In the genomic region with DNA sequence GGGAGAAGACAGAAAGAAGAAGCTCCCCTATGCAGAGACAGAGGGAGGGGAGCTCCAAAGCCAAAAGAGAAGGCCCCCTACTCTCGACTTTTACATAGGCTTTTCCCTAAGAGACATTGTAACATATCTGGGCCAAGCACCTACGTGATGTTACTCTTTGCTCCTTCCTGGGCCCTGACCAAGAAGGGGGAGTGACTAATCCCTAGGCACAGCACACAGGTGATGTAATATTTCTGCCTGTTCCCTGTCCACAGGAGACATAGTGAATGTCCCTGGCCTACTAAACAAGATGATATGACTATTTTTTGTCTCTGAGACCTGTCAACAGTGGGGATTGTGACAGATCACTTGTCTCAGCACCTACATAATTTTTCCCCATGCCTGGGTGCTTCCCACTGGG, we compare ENCODE assay signal across 21 cellular contexts. TPM values are rescaled to one million over a fixed set of nuclear protein-coding genes. Genes with fewer than 3 reads are reported as not detected.
DNase-seq lines count a peak whose midpoint lies in the region; ATAC-seq, FAIRE-seq and TF ChIP-seq lines count a peak whose summit lies in the region.
"Had no signal": no experiment of that assay in that cellular context is flagged by ENCODE, and none has a peak within 500 bp of the region (broad histone marks: within the 10 kb centered on the region; RNA-seq: fewer than 3 reads in every experiment).

No MANE protein-coding gene starts in this region.

- H3K27me3 Mint-ChIP-seq in type B pancreatic cell: no peaks in the 10 kb centered on the region
- H3K27me3 Mint-ChIP-seq: CD4-positive, alpha-beta T cell had no signal

- 90% methylated on average over 2 of the region's 2 CpGs for WGBS in HepG2 (ENCODE audit: low lambda C conversion rate)

- peak overlapping the region; percentile 29 for H3K27ac Mint-ChIP-seq in type B pancreatic cell
- H3K27ac Mint-ChIP-seq: CD4-positive, alpha-beta T cell had no signal

- H3K27me3 ChIP-seq in bronchial epithelial cell (ENCODE audit: control insufficient read depth, insufficient read depth, low read length) (no peaks in the 10 kb centered on the region), HepG2 (ENCODE audit: control insufficient read depth in 1 of 2, insufficient read depth in 2 of 2, low read length in 2 of 2) (no peaks in the 10 kb centered on the region)
- H3K27me3 ChIP-seq: BE2C had no signal

- no peak for TF ChIP-seq EP300 in HepG2 (IDR thresholded peaks at IDR 0.05; ENCODE audit: low read depth in 2 of 2, low read length in 2 of 2)
- TF ChIP-seq EP300 in HepG2 (CRISPR knock-in tag; IDR thresholded peaks at IDR 0.05; ENCODE audit: borderline replicate concordance): no peak

- H3K4me2 ChIP-seq in HepG2 (ENCODE audit: low read depth, low read length): no peak overlapping the region

- H3K9me3 ChIP-seq in HepG2 (ENCODE audit: low read length): no peaks in the 10 kb centered on the region
- H3K9me3 ChIP-seq: BE2C, Caco-2, HAP-1 had no signal

- peaks cover 2% of the 10 kb centered on the region for H3K36me3 ChIP-seq in bronchial epithelial cell (ENCODE audit: control insufficient read depth, insufficient read depth, low read length)
- peaks cover 8 to 14% of the 10 kb centered on the region in 2 experiments; a peak in 4 of 5 replicates for H3K36me3 ChIP-seq in HepG2 (replicated peaks in 1 of 2; ENCODE audit: control insufficient read depth in 1 of 2, insufficient read depth in 2 of 2, low read length in 2 of 2)

- CTCF ChIA-PET in HepG2 (lab: Yijun Ruan, JAX; ENCODE audit: low intra/inter-chr PET ratio, low total read pairs): no interaction called here

- H3K27ac ChIP-seq in epithelial cell of prostate: peak overlapping the region; percentile 39
- H3K27ac ChIP-seq in HepG2 (ENCODE audit: extremely low read length, insufficient read depth, low read length): no peak overlapping the region
- H3K27ac ChIP-seq: GM23248, HL-60 had no signal

- H3K36me3 Mint-ChIP-seq in type B pancreatic cell: peaks cover 60% of the 10 kb centered on the region

- no TSS peak for BruUV-seq in HepG2 (replicated peaks; lab: Mats Ljungman, UMichigan)

- ATAC-seq in HepG2 (peak; percentile 49; the same call in 2 of the 3 replicates), HG03139 (IDR thresholded peaks at IDR 0.05; ENCODE audit: unreplicated experiment) (no peak)

- H2AFZ ChIP-seq in HepG2 (ENCODE audit: low read length): no peak overlapping the region
- H2AFZ ChIP-seq: GM23248 had no signal

- H3K4me1 Mint-ChIP-seq in type B pancreatic cell (ENCODE audit: unreplicated experiment): peaks cover 6% of the 10 kb centered on the region

- H3K9ac ChIP-seq in HepG2 (ENCODE audit: insufficient read depth, low read depth, low read length): no peak overlapping the region
- H3K9ac ChIP-seq: GM23248 had no signal

- no peaks in the 10 kb centered on the region for H4K20me1 ChIP-seq in HepG2 (ENCODE audit: insufficient read depth, low read length)

- intact Hi-C loops in HepG2 (cut with micrococcal nuclease; ENCODE audit: unreplicated experiment): no loop called here

- H3K4me3 Mint-ChIP-seq in type B pancreatic cell: no peak overlapping the region
- H3K4me3 Mint-ChIP-seq: CD4-positive, alpha-beta T cell had no signal

- in situ Hi-C loops in HepG2 (cut with HindIII; ENCODE audit: extremely low pct_ligation_motif_present, low pct_unique_long_range_greater_than_20kb): no loop called here

- H3K4me3 ChIP-seq in bronchial epithelial cell (ENCODE audit: low read depth, low read length): no peak overlapping the region
- no peak overlapping the region for H3K4me3 ChIP-seq in HepG2 (replicated peaks in 1 of 3; ENCODE audit: insufficient read depth in 1 of 3, low read depth in 2 of 3, low read length in 3 of 3)
- H3K4me3 ChIP-seq: GM23248, HAP-1 had no signal

- no peak for FAIRE-seq in bronchial epithelial cell (lab: Jason Lieb, UNC)
- FAIRE-seq in HepG2 (lab: Jason Lieb, UNC): no peak
- FAIRE-seq: A204.1, D721Med, G401.6, GM12891, GM19239 had no signal

- TF ChIP-seq CTCF in bronchial epithelial cell (IDR thresholded peaks at IDR 0.05; ENCODE audit: insufficient read depth, low read length, severe bottlenecking) (no peak), HepG2 (CRISPR knock-in tag; IDR thresholded peaks at IDR 0.05) (no peak), type B pancreatic cell (conservative IDR thresholded peaks at IDR 0.05) (no peak)

- no peaks in the 10 kb centered on the region for H3K4me1 ChIP-seq in HepG2 (ENCODE audit: insufficient read depth, low read length)
- H3K4me1 ChIP-seq: Caco-2, HAP-1 had no signal

- no peaks in the 10 kb centered on the region for H3K79me2 ChIP-seq in HepG2 (ENCODE audit: insufficient read depth, low read length)

- TF ChIP-seq POLR2A in HepG2 (IDR thresholded peaks at IDR 0.05; ENCODE audit: insufficient read depth in 1 of 2, low read depth in 2 of 2, low read length in 2 of 2): no peak

- peaks cover 16% of the 10 kb centered on the region for H3K9me3 Mint-ChIP-seq in type B pancreatic cell

- no peak for TF ChIP-seq RAD21 in HepG2 (CRISPR knock-in tag; IDR thresholded peaks at IDR 0.05)

- POLR2A ChIA-PET in HepG2 (lab: Yijun Ruan, JAX): no interaction called here

- peak; percentile 58 for DNase-seq in bronchial epithelial cell (ENCODE audit: low read depth)
- no peak for DNase-seq in epithelial cell of prostate (ENCODE audit: low read depth, low spot score)
- no peak for DNase-seq in HepG2 (ENCODE audit: low spot score)
- no peak for DNase-seq in type B pancreatic cell (ENCODE audit: extremely low spot score, unreplicated experiment)
- DNase-seq in dedifferentiated amniotic fluid mesenchymal stem cell (ENCODE audit: extremely low spot score): no peak
- no peak for DNase-seq in MV-4-11 (lab: John Stamatoyannopoulos, UW)
- DNase-seq: ACHN; BE2C; C1 segment of cervical spinal cord; Caco-2; CD4-positive, alpha-beta T cell; GM23248; IMR-90 had no signal

TF ChIP-seq in HepG2, 621 proteins besides CTCF, POLR2A, EP300 and RAD21:
- no peak for TF ChIP-seq BRD4 (CRISPR knock-in tag; IDR thresholded peaks at IDR 0.05)
- TF ChIP-seq ZMYM2 (CRISPR knock-in tag; IDR thresholded peaks at IDR 0.05): no peak
- no peak for TF ChIP-seq PHF5A (CRISPR knock-in tag; IDR thresholded peaks at IDR 0.05; ENCODE audit: low read depth, unreplicated experiment)
- no peak for TF ChIP-seq KDM6A (CRISPR knock-in tag; IDR thresholded peaks at IDR 0.05; ENCODE audit: low read depth)
- TF ChIP-seq RFX1 (IDR thresholded peaks at IDR 0.05): no peak
- no peak for TF ChIP-seq ZBTB20 (CRISPR knock-in tag; IDR thresholded peaks at IDR 0.05; ENCODE audit: borderline replicate concordance, low read depth)
- peak; percentile 21; the same call in 1 of the 2 replicates for TF ChIP-seq FOSL2 (CRISPR knock-in tag; IDR thresholded peaks at IDR 0.05)

RNA-seq across cellular contexts. Expression of gene ZNF254, which starts 15.9 kb away (rescaled TPM):
- total RNA-seq in bronchial epithelial cell (7.4 and 9.6 TPM in 2 replicates), HepG2 (2016; rRNA removed; fragmentation: Illumina TruSeq; extraction: Trizol) (4.6 and 5.6 TPM in 2 replicates), type B pancreatic cell (ENCODE audit: low replicate concordance) (21.1 and 29.9 TPM in 2 replicates)
- total RNA-seq in HepG2 (2016; cell fraction: cytosol; rRNA removed; fragmentation: Illumina TruSeq; extraction: Trizol; ENCODE audit: low read depth): 2.2 and 2.3 TPM in 2 replicates
- total RNA-seq in HepG2 (2016; cell fraction: insoluble cytoplasmic fraction; rRNA removed; fragmentation: Illumina TruSeq; extraction: Trizol): 4.0 and 5.4 TPM in 2 replicates
- total RNA-seq in HepG2 (2016; cell fraction: membrane; rRNA removed; fragmentation: Illumina TruSeq; extraction: Trizol): 1.9 and 2.5 TPM in 2 replicates
- 9.6 and 9.7 TPM in 2 replicates for total RNA-seq in HepG2 (2016; cell fraction: nucleus; rRNA removed; fragmentation: Illumina TruSeq; extraction: Trizol)
- 2.6 TPM in 2 replicates for polyA plus RNA-seq in HepG2 (2011; rRNA removed)
- polyA plus RNA-seq in HepG2 (2011; cell fraction: cytosol; rRNA removed): 0.68 and 1.6 TPM in 2 replicates
- polyA plus RNA-seq in HepG2 (2011; cell fraction: nucleus; rRNA removed): 1.6 and 2.1 TPM in 2 replicates
- 3.7 and 4.1 TPM in 2 replicates for polyA plus RNA-seq in HepG2 (2012)
- 0.17 and 0.38 TPM in 2 replicates for polyA plus RNA-seq in HepG2 (2016; cell fraction: cytosol; fragmentation: Illumina TruSeq; extraction: Trizol; ENCODE audit: low read depth)
- 6.1 and 6.6 TPM in 2 replicates for polyA plus RNA-seq in HepG2 (2016; cell fraction: insoluble cytoplasmic fraction; fragmentation: Illumina TruSeq; extraction: Trizol; ENCODE audit: low read depth)
- polyA plus RNA-seq in HepG2 (2016; cell fraction: membrane; fragmentation: Illumina TruSeq; extraction: Trizol; ENCODE audit: low read depth): 0.87 and 0.90 TPM in 2 replicates
- 7.1 and 7.5 TPM in 2 replicates for polyA plus RNA-seq in HepG2 (2016; cell fraction: nucleus; fragmentation: Illumina TruSeq; extraction: Trizol; ENCODE audit: insufficient read depth, low read depth)
- 1.0 and 11.6 TPM in 2 replicates for polyA minus RNA-seq in HepG2 (2011; rRNA and poly(A)+ RNA removed; ENCODE audit: low replicate concordance)
- polyA minus RNA-seq in HepG2 (2011; cell fraction: cytosol; rRNA and poly(A)+ RNA removed): 2.7 and 3.7 TPM in 2 replicates
- 13.6 and 18.0 TPM in 2 replicates for polyA minus RNA-seq in HepG2 (2011; cell fraction: nucleus; rRNA and poly(A)+ RNA removed)
